Comparison of ENCODE assay signal across 27 cellular contexts in the genomic region with DNA sequence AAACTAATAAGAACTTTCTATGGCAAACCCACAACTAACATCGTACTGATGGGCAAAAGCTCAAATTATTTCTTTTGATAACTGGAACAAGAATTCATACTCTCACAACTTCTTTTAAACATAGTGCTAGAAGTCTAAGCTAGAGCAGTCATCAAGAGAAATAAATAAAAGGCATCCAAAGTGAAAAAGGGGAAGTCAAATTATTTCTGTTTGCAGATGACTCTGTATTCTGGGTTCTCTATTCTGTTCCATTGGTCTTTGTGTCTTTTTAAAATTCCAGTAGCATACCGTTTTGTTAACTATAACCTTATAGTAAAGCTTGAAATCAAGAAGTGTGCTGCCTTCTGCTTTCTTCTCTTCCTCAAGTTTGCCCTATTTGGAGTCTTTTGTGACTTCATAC.
"Had no signal": no experiment of that assay in that cellular context is flagged by ENCODE, and none has a peak within 500 bp of the region (broad histone marks: within the 10 kb centered on the region; RNA-seq: fewer than 3 reads in every experiment).

No MANE protein-coding gene starts in this region.

- ATAC-seq: activated naive CD4-positive, alpha-beta T cell treated with anti-CD3 and anti-CD28 coated beads, Interleukin-2, amount 50 U/mL, for 72 hours; activated T-cell treated with anti-CD3 and anti-CD28 coated beads, Interleukin-2, amount 50 U/mL, for 4 hours; body of pancreas had no signal

- FAIRE-seq: astrocyte had no signal

- DNase-seq: activated B cell treated with CpG ODN at 0.5 μM for 24 hours; activated CD4-positive, alpha-beta memory T cell treated with anti-CD3 and anti-CD28 coated beads for 36 hours; activated CD4-positive, alpha-beta T cell treated with anti-CD3 and anti-CD28 coated beads for 4 hours; activated CD4-positive, alpha-beta T cell treated with anti-CD3 and anti-CD28 coated beads, Interleukin-2, amount 50 U/mL, for 1 hour; activated CD4-positive, CD25-positive, alpha-beta regulatory T cell treated with anti-CD3 and anti-CD28 coated beads, Interleukin-2, amount 50 U/mL, for 72 hours; activated CD8-positive, alpha-beta memory T cell treated with anti-CD3 and anti-CD28 coated beads, Interleukin-2, amount 50 U/mL, for 4 hours; activated gamma-delta T cell treated with Interleukin-2 at 50 U/mL for 16 hours; activated naive CD4-positive, alpha-beta T cell treated with anti-CD3 and anti-CD28 coated beads for 36 hours; activated T-cell treated with anti-CD3 and anti-CD28 coated beads for 4 hours; activated T-cell treated with anti-CD3 and anti-CD28 coated beads, Interleukin-2, amount 50 U/mL, for 4 hours; adrenal gland; body of pancreas; Karpas-422; MG63; NCI-H1048; NCI-H1105 treated with DMSO at 0.1 percent for 48 hours; NCI-H1436; NCI-H1694; NCI-H2029; NCI-H510A; NCI-H526; NCI-H748 treated with DMSO at 0.1 percent for 48 hours; NK-92 treated with Interleukin-12 subunit alpha and Interleukin-12 subunit beta, amount 100 ng/mL, for 24 hours; SHP77; SJCRH30 had no signal
